In genomic region chr1:163562355-163562754, GRCh38 we compare ENCODE assay signal across 20 cellular contexts.
A peak's percentile ranks its signal among the peaks of the same experiment; 100 is the strongest.
DNase-seq lines count a peak whose midpoint lies in the region; ATAC-seq, FAIRE-seq and TF ChIP-seq lines count a peak whose summit lies in the region.
"Had no signal": no experiment of that assay in that cellular context is flagged by ENCODE, and none has a peak within 500 bp of the region (broad histone marks: within the 10 kb centered on the region; RNA-seq: fewer than 3 reads in every experiment).

No MANE protein-coding gene starts in this region.

- no peak for TF ChIP-seq EP300 in H1 (IDR thresholded peaks at IDR 0.05; ENCODE audit: borderline replicate concordance in 1 of 2, low read depth in 2 of 2, low read length in 2 of 2)

- H3K4me3 Mint-ChIP-seq in mesothelial cell of epicardium = no peak overlapping the region
- H3K4me3 Mint-ChIP-seq: CD4-positive, alpha-beta memory T cell had no signal

- H4K5ac ChIP-seq in IMR-90 (ENCODE audit: low read depth, low read length) = no peak overlapping the region
- no peak overlapping the region for H4K5ac ChIP-seq in H1 (ENCODE audit: insufficient read length, low read depth, low read length)

- peak overlapping the region; percentile 85 for H3K27ac ChIP-seq in A673 (ENCODE audit: low read depth, low read length, poor library complexity, severe bottlenecking)
- H3K27ac ChIP-seq in IMR-90 (ENCODE audit: insufficient read depth, low read length) = no peak overlapping the region
- no peak overlapping the region for H3K27ac ChIP-seq in H1 (ENCODE audit: low read depth, low read length)
- H3K27ac ChIP-seq: SJSA1 had no signal

- no peak for TF ChIP-seq RAD21 in IMR-90 (IDR thresholded peaks at IDR 0.05; ENCODE audit: low read length)
- TF ChIP-seq RAD21 in H1 (IDR thresholded peaks at IDR 0.05 in 1 of 2, conservative IDR thresholded peaks at IDR 0.05 in 1 of 2; ENCODE audit: low read depth in 2 of 2, low read length in 2 of 2) = no peak

- dilution Hi-C loops in IMR-90 (cut with HindIII; ENCODE audit: low sequenced_read_pairs, unreplicated experiment) = no loop called here

- H3K23me2 ChIP-seq in H1 (ENCODE audit: low read depth, low read length) = no peaks in the 10 kb centered on the region

- H3K36me3 ChIP-seq in A673 (ENCODE audit: insufficient read depth, low read length, poor library complexity, severe bottlenecking) = no peaks in the 10 kb centered on the region
- no peaks in the 10 kb centered on the region for H3K36me3 ChIP-seq in IMR-90 (ENCODE audit: control insufficient read depth, insufficient read depth, low read length)
- H3K36me3 ChIP-seq in H1 (ENCODE audit: control insufficient read depth in 2 of 4, insufficient read depth in 4 of 4, low read length in 3 of 4) = no peaks in the 10 kb centered on the region
- H3K36me3 ChIP-seq: MG63, SJSA1 had no signal

- in situ Hi-C loops in IMR-90 (cut with MboI; ENCODE audit: low sequenced_read_pairs) = no loop called here

- H3K4me1 Mint-ChIP-seq in mesothelial cell of epicardium = peaks cover 31% of the 10 kb centered on the region
- H3K4me1 Mint-ChIP-seq: CD4-positive, alpha-beta memory T cell had no signal

- H3K9me3 ChIP-seq in A673 (ENCODE audit: low read depth, low read length, poor library complexity, severe bottlenecking) = peaks cover 5% of the 10 kb centered on the region
- no peaks in the 10 kb centered on the region for H3K9me3 ChIP-seq in IMR-90 (ENCODE audit: control insufficient read depth, insufficient read depth, low read length)
- H3K9me3 ChIP-seq in H1 (ENCODE audit: insufficient read depth in 2 of 2, low read depth in 1 of 2, low read length in 1 of 2) = no peaks in the 10 kb centered on the region
- H3K9me3 ChIP-seq: MG63, SJSA1 had no signal

- H2BK12ac ChIP-seq in H1 (ENCODE audit: low read depth, low read length) = peak overlapping the region; percentile 23; the same call in 1 of the 2 replicates

- no peaks in the 10 kb centered on the region for H3K79me2 ChIP-seq in H1 (ENCODE audit: control insufficient read depth in 1 of 2, insufficient read depth in 2 of 2, low read length in 2 of 2)

- no peak overlapping the region for H3K4me3 ChIP-seq in A673 (ENCODE audit: low read depth, low read length, poor library complexity, severe bottlenecking)
- H3K4me3 ChIP-seq in IMR-90 (ENCODE audit: insufficient read depth, low read depth, low read length) = no peak overlapping the region
- H3K4me3 ChIP-seq in H1 (ENCODE audit: extremely low read depth in 1 of 4, insufficient read depth in 2 of 4, low read depth in 3 of 4, low read length in 4 of 4) = no peak overlapping the region
- H3K4me3 ChIP-seq: GM12878, MG63, SJSA1 had no signal

- H3K27me3 Mint-ChIP-seq in mesothelial cell of epicardium (ENCODE audit: low read depth) = no peaks in the 10 kb centered on the region
- H3K27me3 Mint-ChIP-seq: CD4-positive, alpha-beta memory T cell had no signal

- no peaks in the 10 kb centered on the region for H3K9me1 ChIP-seq in IMR-90 (ENCODE audit: insufficient read depth, low read length)

- ATAC-seq in IMR-90 (ENCODE audit: low read depth) = no peak
- ATAC-seq in HG02938 (IDR thresholded peaks at IDR 0.05; ENCODE audit: unreplicated experiment) = no peak
- no peak for ATAC-seq in HG02870 (IDR thresholded peaks at IDR 0.05; ENCODE audit: unreplicated experiment)
- ATAC-seq: GM12878 had no signal

- H3K9ac ChIP-seq in IMR-90 (ENCODE audit: low read depth, low read length) (no peak overlapping the region), H1 (replicated peaks in 1 of 4; ENCODE audit: extremely low read depth in 1 of 4, low read depth in 3 of 4, low read length in 3 of 4) (no peak overlapping the region)

- H3K4me1 ChIP-seq in A673 (ENCODE audit: insufficient read depth, low read length, poor library complexity, severe bottlenecking) (peaks cover 73% of the 10 kb centered on the region), IMR-90 (ENCODE audit: control insufficient read depth, insufficient read depth, low read length) (no peaks in the 10 kb centered on the region), H1 (replicated peaks in 1 of 4; ENCODE audit: control insufficient read depth in 3 of 4, insufficient read depth in 4 of 4, low read length in 3 of 4) (peaks cover 0 to 28% (median 7%) of the 10 kb centered on the region in 4 experiments; a peak in 3 of 7 replicates)
- H3K4me1 ChIP-seq: SJSA1 had no signal

- BruUV-seq in A673 (replicated peaks; lab: Mats Ljungman, UMichigan) (TSS peak; percentile 61), IMR-90 (replicated peaks; lab: Mats Ljungman, UMichigan) (no TSS peak)

- H4K20me1 ChIP-seq in IMR-90 (ENCODE audit: insufficient read depth, low read length) (no peaks in the 10 kb centered on the region), H1 (replicated peaks in 1 of 2; ENCODE audit: control insufficient read depth in 1 of 2, insufficient read depth in 2 of 2, low read length in 2 of 2) (no peaks in the 10 kb centered on the region)

- CTCF ChIA-PET in A673 (lab: Charles Lee) (interaction anchor here (1.0 to 1.7 kb wide), 2 partner anchors 27 to 140 kb away, joined by 3 to 7 read pairs; no protein-coding TSS in a partner anchor), IMR-90 (lab: Yijun Ruan, JAX) (no interaction called here), H1 (lab: Charles Lee; ENCODE audit: partially characterized antibody) (interaction anchor here (0.6 to 1.6 kb wide), 10 partner anchors 17 to 1110 kb away, joined by 3 to 4 read pairs (median 3); no protein-coding TSS in a partner anchor), GM10248 (lab: Yijun Ruan, JAX) (interaction anchor here (1.0 kb wide), 1 partner anchor 1226 kb away, joined by 3 read pairs; no protein-coding TSS in a partner anchor)

- H3K27ac Mint-ChIP-seq in mesothelial cell of epicardium = peak overlapping the region; percentile 27
- H3K27ac Mint-ChIP-seq: CD4-positive, alpha-beta memory T cell had no signal

- POLR2A ChIA-PET in A673 (lab: Charles Lee; ENCODE audit: low non-redundant PET) = no interaction called here
- POLR2A ChIA-PET in IMR-90 (lab: Charles Lee; ENCODE audit: unreplicated experiment) = no interaction called here
- POLR2A ChIA-PET in H1 (lab: Charles Lee; ENCODE audit: partially characterized antibody) = no interaction called here
- POLR2A ChIA-PET in GM10248 (lab: Yijun Ruan, JAX) = no interaction called here

- H2BK20ac ChIP-seq in IMR-90 (ENCODE audit: low read depth, low read length) (no peak overlapping the region), H1 (ENCODE audit: low read length) (peak overlapping the region; percentile 77)

- intact Hi-C loops in A673 (cut with micrococcal nuclease; ENCODE audit: unreplicated experiment) = loop anchor here (1.0 kb wide), 1 partner anchor 27 kb away; no protein-coding TSS in a partner anchor
- intact Hi-C loops in IMR-90 (cut with micrococcal nuclease) = no loop called here

- no peak for DNase-seq in A673 (ENCODE audit: low spot score)
- DNase-seq in IMR-90 = no peak
- peak in 1 of 2 experiments; percentile 51 for DNase-seq in H1 (ENCODE audit: low read depth in 1 of 2, low spot score in 2 of 2)
- no peak for DNase-seq in mesothelial cell of epicardium (ENCODE audit: low spot score in 2 of 2, unreplicated experiment in 2 of 2)
- no peak for DNase-seq in stimulated activated CD4-positive, alpha-beta T cell treated with anti-CD3 and anti-CD28 coated beads, Interleukin-2, amount 100 ng/mL, for 24 hours
- DNase-seq in GM10248 (ENCODE audit: extremely low spot score) = no peak
- DNase-seq: AML-193; C1 segment of cervical spinal cord; CD4-positive, alpha-beta memory T cell; GOT3; KG1; MG63; NCI-H2029; Right ventricle myocardium superior; RPMI8226 had no signal

- H2AFZ ChIP-seq in IMR-90 (replicated peaks; ENCODE audit: low read length, poor library complexity) (peak overlapping the region; percentile 44), H1 (ENCODE audit: low read length) (no peak overlapping the region)

- H4K8ac ChIP-seq in IMR-90 (ENCODE audit: low read depth in 2 of 2, low read length in 2 of 2) = no peak overlapping the region
- no peak overlapping the region for H4K8ac ChIP-seq in H1 (ENCODE audit: extremely low read depth, insufficient read depth, low read length)

- no peak overlapping the region for H3K14ac ChIP-seq in IMR-90 (replicated peaks; ENCODE audit: low read depth, low read length)
- H3K14ac ChIP-seq in H1 (ENCODE audit: insufficient read length) = no peak overlapping the region

- H3K79me1 ChIP-seq in IMR-90 (ENCODE audit: low read depth in 1 of 2, low read length in 2 of 2) (no peaks in the 10 kb centered on the region), H1 (ENCODE audit: low read depth, low read length) (no peaks in the 10 kb centered on the region)

- H3K56ac ChIP-seq in IMR-90 (ENCODE audit: extremely low read depth, insufficient read depth, low read length) = no peak overlapping the region
- H3K56ac ChIP-seq in H1 (replicated peaks; ENCODE audit: insufficient read length, low read depth, low read length) = no peak overlapping the region

- no peak overlapping the region for H4K91ac ChIP-seq in IMR-90 (ENCODE audit: insufficient read depth, low read depth, low read length)
- peak overlapping the region; percentile 12 for H4K91ac ChIP-seq in H1 (replicated peaks; ENCODE audit: insufficient read length, low read length)

- H2BK5ac ChIP-seq in IMR-90 (ENCODE audit: low read depth, low read length, poor library complexity, severe bottlenecking) (no peak overlapping the region), H1 (ENCODE audit: low read depth, low read length) (peak overlapping the region; percentile 88; the same call in 1 of the 2 replicates)

- no CpG with 5 or more reads among the region's 2 CpGs for WGBS in IMR-90 (ENCODE audit: extremely low coverage in 2 of 2, insufficient read length in 1 of 2), 2 experiments
- WGBS in H1 (ENCODE audit: extremely low coverage in 1 of 2, insufficient coverage in 1 of 2, insufficient read length in 1 of 2, insufficient replicate concordance in 2 of 2, low coverage in 1 of 2, low lambda C conversion rate in 2 of 2, missing lambda C conversion rate in 1 of 2), 2 experiments = 54% methylated on average over 2 of the region's 2 CpGs; no CpG with 5 or more reads in 1 of the 2 experiments

- no peak overlapping the region for H3K18ac ChIP-seq in IMR-90 (ENCODE audit: low read depth, low read length)
- peak overlapping the region; percentile 9; the same call in 1 of the 2 replicates for H3K18ac ChIP-seq in H1 (ENCODE audit: extremely low read depth, low read length)

- H3K36me3 Mint-ChIP-seq in mesothelial cell of epicardium = no peaks in the 10 kb centered on the region
- H3K36me3 Mint-ChIP-seq: CD4-positive, alpha-beta memory T cell had no signal

- no peak for TF ChIP-seq POLR2A in IMR-90 (IDR thresholded peaks at IDR 0.05; ENCODE audit: low read depth, low read length)
- no peak for TF ChIP-seq POLR2A in H1 (IDR thresholded peaks at IDR 0.05; ENCODE audit: control extremely low read depth in 1 of 2, low read depth in 2 of 2, low read length in 2 of 2)

- H3K4ac ChIP-seq in IMR-90 (ENCODE audit: low read depth, low read length) = no peak overlapping the region
- H3K4ac ChIP-seq in H1 (replicated peaks; ENCODE audit: insufficient read length, low read depth, low read length) = peak overlapping the region; percentile 0

- H2BK15ac ChIP-seq in IMR-90 (ENCODE audit: low read depth, low read length) (no peak overlapping the region), H1 (ENCODE audit: low read length) (no peak overlapping the region)

- no peak overlapping the region for H3K4me2 ChIP-seq in IMR-90 (ENCODE audit: low read depth, low read length)
- H3K4me2 ChIP-seq in H1 (ENCODE audit: insufficient read depth in 1 of 2, low read depth in 2 of 2, low read length in 2 of 2) = no peak overlapping the region; a peak in 2 of 4 replicates

- H2AK5ac ChIP-seq in IMR-90 (ENCODE audit: low read depth, low read length) (no peak overlapping the region), H1 (ENCODE audit: low read depth, low read length) (no peak overlapping the region; the same call in 1 of the 2 replicates)

- H3K27me3 ChIP-seq in A673 (replicated peaks; ENCODE audit: insufficient read depth, low read depth, low read length, poor library complexity) = no peaks in the 10 kb centered on the region
- no peaks in the 10 kb centered on the region for H3K27me3 ChIP-seq in IMR-90 (ENCODE audit: control insufficient read depth, insufficient read depth, low read length)
- H3K27me3 ChIP-seq in H1 (replicated peaks in 1 of 4; ENCODE audit: control insufficient read depth in 3 of 4, extremely low read depth in 1 of 4, insufficient read depth in 3 of 4, low read length in 3 of 4) = peaks cover 0 to 10% (median 3%) of the 10 kb centered on the region in 4 experiments; a peak in 4 of 7 replicates
- H3K27me3 ChIP-seq: MG63, SJSA1 had no signal

- H3K9me3 Mint-ChIP-seq in mesothelial cell of epicardium = no peaks in the 10 kb centered on the region

- no peak for FAIRE-seq in H1 (lab: Jason Lieb, UNC)
- FAIRE-seq: G401.6, GM12878 had no signal

- H3K23ac ChIP-seq in IMR-90 (ENCODE audit: low read depth, low read length) (no peak overlapping the region), H1 (ENCODE audit: insufficient read length) (no peak overlapping the region)

- H2AK9ac ChIP-seq in IMR-90 (replicated peaks; ENCODE audit: low read depth, low read length, poor library complexity) = no peak overlapping the region

- TF ChIP-seq CTCF in A673 (conservative IDR thresholded peaks at IDR 0.05; ENCODE audit: low read depth, low read length) (no peak), IMR-90 (conservative IDR thresholded peaks at IDR 0.05; ENCODE audit: low read depth, low read length) (no peak), H1 (IDR thresholded peaks at IDR 0.05; ENCODE audit: control extremely low read depth in 1 of 3, insufficient read depth in 1 of 3, low read depth in 1 of 3, low read length in 3 of 3) (no peak), mesothelial cell of epicardium (IDR thresholded peaks at IDR 0.05; ENCODE audit: unreplicated experiment) (no peak), GM10248 (IDR thresholded peaks at IDR 0.05; ENCODE audit: control extremely low read depth, extremely low read depth, low read depth, missing control alignments) (no peak)

- no peak overlapping the region for H2BK120ac ChIP-seq in IMR-90 (ENCODE audit: low read depth, low read length)
- H2BK120ac ChIP-seq in H1 (replicated peaks; ENCODE audit: low read depth, low read length) = peak overlapping the region; percentile 21
